In the genomic region with DNA sequence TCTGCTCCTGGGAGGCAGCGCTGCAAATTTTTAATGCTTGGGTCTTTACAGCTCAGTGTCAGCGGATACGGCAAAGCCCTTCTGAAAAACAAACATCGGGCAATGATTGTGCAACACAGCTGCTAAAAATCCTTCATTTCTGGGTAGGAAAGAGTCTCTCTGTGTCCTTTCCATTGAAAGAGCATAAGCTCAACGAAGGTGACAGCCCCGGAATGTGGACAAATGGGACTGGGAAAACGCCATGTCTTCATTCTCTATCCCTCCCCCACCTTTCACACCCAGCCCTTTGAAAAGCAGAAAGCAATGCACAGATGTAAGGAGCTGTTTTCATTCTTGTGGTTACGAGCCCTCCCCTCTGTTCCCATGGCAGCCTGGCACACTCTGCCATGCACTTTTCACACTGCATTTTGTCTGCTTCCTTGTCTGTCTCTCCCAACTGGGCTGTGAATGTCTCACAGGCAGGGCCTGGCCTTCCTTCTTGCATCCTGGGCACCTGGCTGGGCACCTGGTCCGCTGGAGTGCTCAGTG, we compare ENCODE assay signal across 7 cellular contexts. TPM values are rescaled to one million over a fixed set of nuclear protein-coding genes. Genes with fewer than 3 reads are reported as not detected.
DNase-seq lines count a peak whose midpoint lies in the region; ATAC-seq, FAIRE-seq and TF ChIP-seq lines count a peak whose summit lies in the region.

No MANE protein-coding gene starts in this region.

- H3K4me1 Mint-ChIP-seq in GM23338, result peaks cover 50% of the 10 kb centered on the region
- H3K4me1 Mint-ChIP-seq in progenitor cell of endocrine pancreas (ENCODE audit: low read depth), result peaks cover 8% of the 10 kb centered on the region

- no peaks in the 10 kb centered on the region for H3K27me3 ChIP-seq in GM23338 (ENCODE audit: insufficient read depth)

- H3K4me2 ChIP-seq in GM23338, result peak overlapping the region; percentile 51; the same call in 1 of the 2 replicates

- peaks cover 14% of the 10 kb centered on the region for H3F3A ChIP-seq in GM23338 (replicated peaks; ENCODE audit: low read depth)

- H3K4me3 Mint-ChIP-seq in GM23338, result no peak overlapping the region
- H3K4me3 Mint-ChIP-seq in progenitor cell of endocrine pancreas (ENCODE audit: low read depth), result no peak overlapping the region

- no peak for TF ChIP-seq CTCF in GM23338 (conservative IDR thresholded peaks at IDR 0.05; ENCODE audit: low read depth in 2 of 2)
- TF ChIP-seq CTCF in progenitor cell of endocrine pancreas (IDR thresholded peaks at IDR 0.05; ENCODE audit: unreplicated experiment), result no peak
- no peak for TF ChIP-seq CTCF in D721Med (IDR thresholded peaks at IDR 0.05; ENCODE audit: insufficient read depth, missing control alignments)

- H3K27me3 Mint-ChIP-seq in GM23338 (ENCODE audit: insufficient read depth, low read depth, poor library complexity) (peaks cover 7% of the 10 kb centered on the region), progenitor cell of endocrine pancreas (peaks cover 10% of the 10 kb centered on the region)

- peaks cover 6% of the 10 kb centered on the region; the same call in 1 of the 2 replicates for H3K9me2 ChIP-seq in GM23338 (ENCODE audit: insufficient read depth)

- H3K9me3 Mint-ChIP-seq in GM23338 (no peaks in the 10 kb centered on the region), progenitor cell of endocrine pancreas (ENCODE audit: low read depth) (no peaks in the 10 kb centered on the region)

- H3K27ac Mint-ChIP-seq in GM23338 (peak overlapping the region; percentile 71), progenitor cell of endocrine pancreas (peak overlapping the region; percentile 34)

- DNase-seq in GM23338 (ENCODE audit: low spot score), result no peak
- peak; percentile 22 for DNase-seq in NCI-H2227 treated with DMSO at 0.1 percent for 48 hours (lab: John Stamatoyannopoulos, UW)
- DNase-seq in dedifferentiated amniotic fluid mesenchymal stem cell (ENCODE audit: extremely low spot score), result peak; percentile 27
- no peak for DNase-seq in progenitor cell of endocrine pancreas (ENCODE audit: low spot score, unreplicated experiment)
- DNase-seq in T-helper 9 cell, result no peak
- no peak for DNase-seq in D721Med (ENCODE audit: insufficient read length, low spot score)
- DNase-seq in inferior parietal cortex (ENCODE audit: extremely low spot score), result no peak

- no peaks in the 10 kb centered on the region; the same call in 1 of the 3 replicates for H3K36me3 Mint-ChIP-seq in GM23338 (ENCODE audit: low read depth)
- H3K36me3 Mint-ChIP-seq in progenitor cell of endocrine pancreas (ENCODE audit: insufficient read depth), result peaks cover 1% of the 10 kb centered on the region

- peaks cover 37% of the 10 kb centered on the region for H3K4me1 ChIP-seq in GM23338 (ENCODE audit: insufficient read depth)

- H4K20me1 ChIP-seq in GM23338 (replicated peaks; ENCODE audit: insufficient read depth), result no peaks in the 10 kb centered on the region

- no peak for ATAC-seq in GM23338

- H3K27ac ChIP-seq in GM23338 (ENCODE audit: low read depth), result no peak overlapping the region

- H3K79me2 ChIP-seq in GM23338 (replicated peaks; ENCODE audit: insufficient read depth), result no peaks in the 10 kb centered on the region

- no peak for FAIRE-seq in D721Med (lab: Jason Lieb, UNC)

- H2AFZ ChIP-seq in GM23338, result no peak overlapping the region

- no peaks in the 10 kb centered on the region for H3K36me3 ChIP-seq in GM23338 (ENCODE audit: insufficient read depth)

- no peak overlapping the region for H3K4me3 ChIP-seq in GM23338

TF ChIP-seq in GM23338, 12 proteins besides CTCF, POLR2A, EP300 and RAD21 (continues in another document):
- TF ChIP-seq ETS1 (IDR thresholded peaks at IDR 0.05) (no peak), EZH2phosphoT487 (IDR thresholded peaks at IDR 0.05; ENCODE audit: unreplicated experiment) (no peak), POLR2AphosphoS5 (IDR thresholded peaks at IDR 0.05; ENCODE audit: low read depth) (no peak), REST (IDR thresholded peaks at IDR 0.05; ENCODE audit: unreplicated experiment) (no peak), CREB1 (CRISPR knock-in tag; IDR thresholded peaks at IDR 0.05; ENCODE audit: low read depth) (no peak)

RNA-seq across cellular contexts. Expression of gene TMEM177, which starts 16.1 kb away (rescaled TPM):
- 52.0 and 58.7 TPM in 2 replicates for total RNA-seq in GM23338 (2014; rRNA removed; shearing (Covaris generic))
- polyA plus RNA-seq in GM23338 (2016; fragmentation: Nextera tagmentation; extraction: Ambion mirVana), result 45.1 and 50.5 TPM in 2 replicates
- 22.5 and 23.1 TPM in 2 replicates for total RNA-seq in progenitor cell of endocrine pancreas

Comparison
In these comparisons a context has a peak if more than half of its experiments do, and no peak if none do; other contexts are left out.
1. DNase-seq: peak in NCI-H2227 treated with DMSO at 0.1 percent for 48 hours (single experiment) and dedifferentiated amniotic fluid mesenchymal stem cell (single experiment); none in GM23338 (single experiment), progenitor cell of endocrine pancreas (single experiment), T-helper 9 cell (single experiment), D721Med (single experiment) and inferior parietal cortex (single experiment).